Comparison of ENCODE assay signal across 25 cellular contexts in genomic region chr3:14877404-14877803, GRCh38. TPM values are rescaled to one million over a fixed set of nuclear protein-coding genes. Genes with fewer than 3 reads are reported as not detected.
DNase-seq lines count a peak whose midpoint lies in the region; ATAC-seq and TF ChIP-seq lines count a peak whose summit lies in the region.
"Had no signal": no experiment of that assay in that cellular context is flagged by ENCODE, and none has a peak within 500 bp of the region (broad histone marks: within the 10 kb centered on the region; RNA-seq: fewer than 3 reads in every experiment).

No MANE protein-coding gene starts in this region.

- peak in 1 of 2 donors; percentile 1 for ATAC-seq in right cardiac atrium
- no peak for ATAC-seq in left ventricle myocardium superior
- ATAC-seq in sciatic nerve, result peak; percentile 4
- ATAC-seq in aorta (ENCODE audit: low FRiP score), result peak; percentile 1
- no peak for ATAC-seq in SK-N-SH treated with all-trans-retinoic acid at 6 μM for 48 hours
- ATAC-seq: GM12878, GM23338 had no signal

- TF ChIP-seq CTCF in esophagus squamous epithelium (IDR thresholded peaks at IDR 0.05), result no peak

- H3K36me3 ChIP-seq in esophagus squamous epithelium (peaks cover 0 to 10% (median 0%) of the 10 kb centered on the region in 3 donors), aorta (ENCODE audit: control insufficient read depth in 1 of 2, insufficient read depth in 2 of 2, low read length in 1 of 2) (no peaks in the 10 kb centered on the region)
- H3K36me3 ChIP-seq: MG63, WERI-Rb-1 had no signal

- intact Hi-C loops in right cardiac atrium (cut with DNase I), result no loop called here
- intact Hi-C loops in left ventricle myocardium superior (cut with micrococcal nuclease), result no loop called here
- intact Hi-C loops in esophagus squamous epithelium (cut with DNase I), result no loop called here
- intact Hi-C loops in sciatic nerve (cut with DNase I), result no loop called here
- intact Hi-C loops in aorta (cut with DNase I), result no loop called here

- DNase-seq in right cardiac atrium (no peak), left ventricle myocardium superior (no peak), esophagus squamous epithelium (lab: John Stamatoyannopoulos, UW) (no peak), sciatic nerve (ENCODE audit: low spot score) (peak; percentile 52), aorta (no peak), HuH-7.5 (ENCODE audit: low spot score) (no peak), NCI-H2107 treated with DMSO at 0.1 percent for 48 hours (lab: John Stamatoyannopoulos, UW; ENCODE audit: unreplicated experiment) (no peak)
- DNase-seq: activated CD4-positive, alpha-beta T cell treated with anti-CD3 and anti-CD28 coated beads, Interleukin-2, amount 50 U/mL, for 48 hours; activated naive CD4-positive, alpha-beta T cell; DMS53; effector CD4-positive, alpha-beta T cell; glutamatergic neuron; NCI-H2227 treated with DMSO at 0.1 percent for 48 hours; NCI-H774; nucleus accumbens; OCI-M1; retina; testis; WERI-Rb-1 had no signal

- WGBS in right cardiac atrium, result 54% methylated on average over 8 of the region's 8 CpGs
- WGBS in esophagus squamous epithelium, 2 donors, result 50 to 54% methylated on average over 3 to 8 of the region's 8 CpGs
- 35 to 46% methylated on average over 8 of the region's 8 CpGs for WGBS in aorta, 2 donors

- H3K27ac ChIP-seq in right cardiac atrium (ENCODE audit: low read length) (peak overlapping the region; percentile 15), esophagus squamous epithelium (peak overlapping the region in 3 of 4 donors; percentile 25 to 80 (median 70)), aorta (ENCODE audit: low read depth in 1 of 2, low read length in 2 of 2) (no peak overlapping the region)
- H3K27ac ChIP-seq: testis, WERI-Rb-1 had no signal

- H3K4me3 ChIP-seq in right cardiac atrium (ENCODE audit: low read length) (no peak overlapping the region), esophagus squamous epithelium (no peak overlapping the region), aorta (ENCODE audit: low read length in 2 of 2) (no peak overlapping the region)
- H3K4me3 ChIP-seq: GM12878, GM23338, MG63, testis had no signal

- no peaks in the 10 kb centered on the region for H3K4me1 ChIP-seq in right cardiac atrium (ENCODE audit: control insufficient read depth, insufficient read depth, low read length)
- peaks cover 5 to 32% (median 23%) of the 10 kb centered on the region in 3 donors for H3K4me1 ChIP-seq in esophagus squamous epithelium
- no peaks in the 10 kb centered on the region for H3K4me1 ChIP-seq in aorta (ENCODE audit: control insufficient read depth in 1 of 2, insufficient read depth in 2 of 2, low read length in 2 of 2)
- H3K4me1 ChIP-seq: testis had no signal

- TF ChIP-seq POLR2A in esophagus squamous epithelium (IDR thresholded peaks at IDR 0.05), result no peak

- H3K9me3 ChIP-seq in right cardiac atrium (ENCODE audit: control insufficient read depth, low read length) (no peaks in the 10 kb centered on the region), esophagus squamous epithelium (no peaks in the 10 kb centered on the region), aorta (ENCODE audit: control insufficient read depth, low read length) (no peaks in the 10 kb centered on the region)
- H3K9me3 ChIP-seq: MG63, testis had no signal

- H3K27me3 ChIP-seq in right cardiac atrium (ENCODE audit: control insufficient read depth, insufficient read depth) (no peaks in the 10 kb centered on the region), esophagus squamous epithelium (no peaks in the 10 kb centered on the region), aorta (ENCODE audit: control insufficient read depth in 1 of 2, insufficient read depth in 2 of 2, low read length in 1 of 2) (no peaks in the 10 kb centered on the region)
- H3K27me3 ChIP-seq: MG63, testis had no signal

TF ChIP-seq in SK-N-SH treated with all-trans-retinoic acid at 6 μM for 48 hours, 23 proteins besides CTCF, POLR2A, EP300 and RAD21:
- TF ChIP-seq ZNF70 (CRISPR knock-in tag; IDR thresholded peaks at IDR 0.05), result no peak
- no peak for TF ChIP-seq TOX (CRISPR knock-in tag; IDR thresholded peaks at IDR 0.05; ENCODE audit: borderline replicate concordance)
- TF ChIP-seq BACH2 (CRISPR knock-in tag; IDR thresholded peaks at IDR 0.05; ENCODE audit: borderline replicate concordance), result no peak
- TF ChIP-seq ZC3H10 (CRISPR knock-in tag; IDR thresholded peaks at IDR 0.05), result no peak
- no peak for TF ChIP-seq PATZ1 (CRISPR knock-in tag; IDR thresholded peaks at IDR 0.05; ENCODE audit: borderline replicate concordance)
- TF ChIP-seq TCF4 (CRISPR knock-in tag; IDR thresholded peaks at IDR 0.05; ENCODE audit: borderline replicate concordance), result no peak
- no peak for TF ChIP-seq GLIS3 (CRISPR knock-in tag; IDR thresholded peaks at IDR 0.05)
- TF ChIP-seq ZNF8 (CRISPR knock-in tag; IDR thresholded peaks at IDR 0.05), result no peak
- no peak for TF ChIP-seq ZNF565 (CRISPR knock-in tag; conservative IDR thresholded peaks at IDR 0.05; ENCODE audit: low read depth)
- no peak for TF ChIP-seq CSRNP3 (CRISPR knock-in tag; IDR thresholded peaks at IDR 0.05)
- TF ChIP-seq SNAI2 (CRISPR knock-in tag; IDR thresholded peaks at IDR 0.05), result no peak
- TF ChIP-seq ISL1 (CRISPR knock-in tag; IDR thresholded peaks at IDR 0.05), result no peak
- no peak for TF ChIP-seq RARB (CRISPR knock-in tag; IDR thresholded peaks at IDR 0.05)
- no peak for TF ChIP-seq POU6F1 (CRISPR knock-in tag; IDR thresholded peaks at IDR 0.05; ENCODE audit: borderline replicate concordance, low read depth)
- TF ChIP-seq ESRRG (CRISPR knock-in tag; IDR thresholded peaks at IDR 0.05), result no peak
- no peak for TF ChIP-seq ZFP3 (CRISPR knock-in tag; IDR thresholded peaks at IDR 0.05)

RNA-seq across cellular contexts. Expression of gene FGD5, which starts 58.6 kb away (rescaled TPM):
- total RNA-seq in right cardiac atrium, result 10 to 100 TPM; 17.1 to 30.5 (median 21.2) TPM
- 8.6 TPM for polyA plus RNA-seq in right cardiac atrium
- 16.3 TPM for total RNA-seq in left ventricle myocardium superior
- total RNA-seq in esophagus squamous epithelium, result 10 to 100 TPM in 1 of 4 donors, 1 to 10 TPM in 2, under 1 TPM in 1; 0.80 to 12.0 (median 3.9) TPM
- 57.4 TPM for total RNA-seq in sciatic nerve
- 10 to 100 TPM; 36.2 to 61.6 TPM for total RNA-seq in aorta
- polyA plus RNA-seq in aorta, result 1 to 10 TPM; 2.5 to 3.8 TPM
- total RNA-seq: CD8-positive, alpha-beta memory T cell had no signal
- polyA plus RNA-seq: CD8-positive, alpha-beta memory T cell; IgD-negative memory B cell had no signal

Comparison
In these comparisons a context has a peak if more than half of its experiments do, and no peak if none do; other contexts are left out.
1. ATAC-seq: peak in sciatic nerve (single experiment) and aorta (single experiment); none in left ventricle myocardium superior (single experiment) and SK-N-SH treated with all-trans-retinoic acid at 6 μM for 48 hours (single experiment).
2. H3K27ac ChIP-seq: peak in right cardiac atrium (single experiment) and esophagus squamous epithelium (3 of 4); none in aorta (0 of 2).